Comparison of ENCODE assay signal across 6 cellular contexts in genomic region chr1:176931526-176931925, GRCh38.
"Had no signal": no experiment of that assay in that cellular context is flagged by ENCODE, and none has a peak within 500 bp of the region (broad histone marks: within the 10 kb centered on the region; RNA-seq: fewer than 3 reads in every experiment).

No MANE protein-coding gene starts in this region.

- H3K27ac ChIP-seq: HL-60 had no signal

- DNase-seq: IMR-90, KBM-7, KG1 had no signal

- ATAC-seq: HepG2, K562 had no signal

- H3K4me3 ChIP-seq: K562 had no signal
